Comparison of ENCODE assay signal across 13 cellular contexts in genomic region chr10:3102721-3103410, GRCh38. TPM values are rescaled to one million over a fixed set of nuclear protein-coding genes. Genes with fewer than 3 reads are reported as not detected.
DNase-seq lines count a peak whose midpoint lies in the region; ATAC-seq, FAIRE-seq and TF ChIP-seq lines count a peak whose summit lies in the region.
"Had no signal": no experiment of that assay in that cellular context is flagged by ENCODE, and none has a peak within 500 bp of the region (broad histone marks: within the 10 kb centered on the region; RNA-seq: fewer than 3 reads in every experiment).

No MANE protein-coding gene starts in this region.

- H3K4me3 Mint-ChIP-seq in CD8-positive, alpha-beta T cell: no peak overlapping the region

- POLR2A ChIA-PET in A549 (lab: Yijun Ruan, JAX): no interaction called here
- POLR2A ChIA-PET in CD8-positive, alpha-beta T cell (lab: Charles Lee): interaction anchor here (0.6 kb wide), 1 partner anchor 1059 kb away, joined by 3 read pairs; no protein-coding TSS in a partner anchor

- H3K9me3 Mint-ChIP-seq in CD8-positive, alpha-beta T cell: no peaks in the 10 kb centered on the region
- H3K9me3 Mint-ChIP-seq: naive B cell had no signal

- TF ChIP-seq POLR2A in A549 (IDR thresholded peaks at IDR 0.05; ENCODE audit: low read length): no peak

- peak overlapping the region; percentile 66 for H3K4me2 ChIP-seq in A549
- H3K4me2 ChIP-seq: BLaER1 had no signal

- WGBS in A549 (ENCODE audit: missing lambda C conversion rate): 37% methylated on average over 19 of the region's 19 CpGs

- CTCF ChIA-PET in A549 (lab: Yijun Ruan, JAX): interaction anchor here (1.0 to 3.4 kb wide), 5 partner anchors 10 to 57 kb away, joined by 3 to 20 read pairs (median 5); no protein-coding TSS in a partner anchor
- CTCF ChIA-PET in CD8-positive, alpha-beta T cell (lab: Charles Lee): no interaction called here

- H3K9me3 ChIP-seq in A549 (no peaks in the 10 kb centered on the region), lower lobe of right lung (no peaks in the 10 kb centered on the region)
- H3K9me3 ChIP-seq in CD8-positive, alpha-beta T cell (ENCODE audit: low read length): no peaks in the 10 kb centered on the region
- H3K9me3 ChIP-seq: BLaER1 had no signal

- TF ChIP-seq CTCF in A549 (IDR thresholded peaks at IDR 0.05) (no peak), lower lobe of right lung (IDR thresholded peaks at IDR 0.05) (no peak)
- no peak for TF ChIP-seq CTCF in CD8-positive, alpha-beta T cell (IDR thresholded peaks at IDR 0.05)

- H3K4me1 Mint-ChIP-seq in CD8-positive, alpha-beta T cell (ENCODE audit: low read depth): peaks cover 2% of the 10 kb centered on the region

- no peaks in the 10 kb centered on the region for H3K27me3 Mint-ChIP-seq in CD8-positive, alpha-beta T cell (ENCODE audit: low read depth)
- H3K27me3 Mint-ChIP-seq: naive B cell had no signal

- no peak overlapping the region for H3K4me3 ChIP-seq in A549
- no peak overlapping the region for H3K4me3 ChIP-seq in lower lobe of right lung
- H3K4me3 ChIP-seq in CD8-positive, alpha-beta T cell (ENCODE audit: low read depth, low read length): no peak overlapping the region
- H3K4me3 ChIP-seq: BLaER1, GM12878 had no signal

- no peak overlapping the region for H3K27ac Mint-ChIP-seq in CD8-positive, alpha-beta T cell

- peak; percentile 21 to 28; a peak in 1 of 5 replicates for TF ChIP-seq EP300 in A549 (IDR thresholded peaks at IDR 0.05)

- H3K27ac ChIP-seq in A549 (peak overlapping the region; percentile 86 to 92), cingulate gyrus (ENCODE audit: low read depth, low read length) (peak overlapping the region; percentile 49), lower lobe of right lung (peak overlapping the region; percentile 34)
- no peak overlapping the region for H3K27ac ChIP-seq in CD8-positive, alpha-beta T cell (ENCODE audit: low read depth, low read length)
- H3K27ac ChIP-seq: BLaER1, foreskin keratinocyte had no signal

- H3K4me1 ChIP-seq in A549 (peaks cover 82% of the 10 kb centered on the region), lower lobe of right lung (no peaks in the 10 kb centered on the region)
- no peaks in the 10 kb centered on the region for H3K4me1 ChIP-seq in CD8-positive, alpha-beta T cell (ENCODE audit: insufficient read depth, low read length)
- H3K4me1 ChIP-seq: BLaER1 had no signal

- peak in 1 of 2 experiments; percentile 2; a peak in 2 of 6 replicates for ATAC-seq in A549
- ATAC-seq in lower lobe of right lung: no peak
- ATAC-seq in CD8-positive, alpha-beta T cell: no peak
- ATAC-seq in GM18498 (IDR thresholded peaks at IDR 0.05; ENCODE audit: unreplicated experiment): no peak
- ATAC-seq: foreskin keratinocyte, GM12878 had no signal

- H3K27me3 ChIP-seq in lower lobe of right lung (ENCODE audit: low read depth): no peaks in the 10 kb centered on the region
- H3K27me3 ChIP-seq in CD8-positive, alpha-beta T cell (ENCODE audit: insufficient read depth, low read length): no peaks in the 10 kb centered on the region
- H3K27me3 ChIP-seq: BLaER1, foreskin keratinocyte had no signal

- DNase-seq in A549 (ENCODE audit: low read depth in 1 of 2, low spot score in 1 of 2) (peak in 1 of 2 experiments; percentile 82), NCI-H2029 (lab: John Stamatoyannopoulos, UW) (peak; percentile 87), lower lobe of right lung (no peak), SKM-1 (lab: John Stamatoyannopoulos, UW; ENCODE audit: unreplicated experiment) (no peak)
- no peak for DNase-seq in CD8-positive, alpha-beta T cell
- no peak for DNase-seq in stimulated activated CD4-positive, alpha-beta T cell treated with anti-CD3 and anti-CD28 coated beads, Interleukin-2, amount 100 ng/mL, for 48 hours
- DNase-seq: foreskin keratinocyte, naive B cell, NCI-H1930 had no signal

- TF ChIP-seq RAD21 in A549 (conservative IDR thresholded peaks at IDR 0.05 in 1 of 2, IDR thresholded peaks at IDR 0.05 in 1 of 2): no peak

- peaks cover 74% of the 10 kb centered on the region for H3K36me3 Mint-ChIP-seq in CD8-positive, alpha-beta T cell

- intact Hi-C loops in lower lobe of right lung (cut with DNase I): no loop called here
- intact Hi-C loops in CD8-positive, alpha-beta T cell (cut with DNase I, micrococcal nuclease): no loop called here

- peaks cover 11% of the 10 kb centered on the region for H3K36me3 ChIP-seq in lower lobe of right lung
- H3K36me3 ChIP-seq in CD8-positive, alpha-beta T cell (ENCODE audit: insufficient read depth, low read length): peaks cover 27% of the 10 kb centered on the region

- FAIRE-seq in A549 (lab: Jason Lieb, UNC): peak; percentile 32
- FAIRE-seq: GM12878 had no signal

TF ChIP-seq in A549, 52 proteins besides CTCF, POLR2A, EP300 and RAD21 (continues in another document):
- TF ChIP-seq TFCP2L1 (CRISPR knock-in tag; IDR thresholded peaks at IDR 0.05) (no peak; the same call in 1 of the 2 replicates), FOXS1 (CRISPR knock-in tag; IDR thresholded peaks at IDR 0.05) (0 out of 2 replicates have a peak, but pooled peaks have one; percentile 52), HES2 (IDR thresholded peaks at IDR 0.05) (no peak), RCOR1 (IDR thresholded peaks at IDR 0.05; ENCODE audit: low read depth, low read length) (no peak), JUNB (IDR thresholded peaks at IDR 0.05) (no peak), HOXA7 (CRISPR knock-in tag; IDR thresholded peaks at IDR 0.05) (no peak), ZC3H11A (IDR thresholded peaks at IDR 0.05) (no peak), ZNF302 (CRISPR knock-in tag; IDR thresholded peaks at IDR 0.05) (no peak), EHF (CRISPR knock-in tag; IDR thresholded peaks at IDR 0.05) (0 out of 2 replicates have a peak, but pooled peaks have one; percentile 17), RNF2 (IDR thresholded peaks at IDR 0.05; ENCODE audit: borderline replicate concordance, low read depth) (no peak), TP53 (CRISPR knock-in tag; IDR thresholded peaks at IDR 0.05) (no peak), MYC (IDR thresholded peaks at IDR 0.05; ENCODE audit: borderline replicate concordance, low read length) (no peak), NPAS2 (CRISPR knock-in tag; IDR thresholded peaks at IDR 0.05; ENCODE audit: borderline replicate concordance) (no peak), HMGXB4 (CRISPR knock-in tag; IDR thresholded peaks at IDR 0.05; ENCODE audit: borderline replicate concordance) (no peak), CBX8 (IDR thresholded peaks at IDR 0.05) (no peak), CEBPB (IDR thresholded peaks at IDR 0.05) (no peak), HOXB13 (CRISPR knock-in tag; IDR thresholded peaks at IDR 0.05; ENCODE audit: low read depth) (peak; percentile 78; the same call in 1 of the 2 replicates), JUN (IDR thresholded peaks at IDR 0.05) (0 out of 5 replicates have a peak, but pooled peaks of 1 of the 2 experiments have one; percentile 23), HOXB5 (CRISPR knock-in tag; IDR thresholded peaks at IDR 0.05) (peak; percentile 56; the same call in 1 of the 2 replicates), CHD4 (IDR thresholded peaks at IDR 0.05; ENCODE audit: borderline replicate concordance) (no peak), MAZ (IDR thresholded peaks at IDR 0.05; ENCODE audit: borderline replicate concordance, low read depth, low read length) (no peak)
- TF ChIP-seq, protein P1, sequence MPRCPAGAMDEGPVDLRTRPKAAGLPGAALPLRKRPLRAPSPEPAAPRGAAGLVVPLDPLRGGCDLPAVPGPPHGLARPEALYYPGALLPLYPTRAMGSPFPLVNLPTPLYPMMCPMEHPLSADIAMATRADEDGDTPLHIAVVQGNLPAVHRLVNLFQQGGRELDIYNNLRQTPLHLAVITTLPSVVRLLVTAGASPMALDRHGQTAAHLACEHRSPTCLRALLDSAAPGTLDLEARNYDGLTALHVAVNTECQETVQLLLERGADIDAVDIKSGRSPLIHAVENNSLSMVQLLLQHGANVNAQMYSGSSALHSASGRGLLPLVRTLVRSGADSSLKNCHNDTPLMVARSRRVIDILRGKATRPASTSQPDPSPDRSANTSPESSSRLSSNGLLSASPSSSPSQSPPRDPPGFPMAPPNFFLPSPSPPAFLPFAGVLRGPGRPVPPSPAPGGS (IDR thresholded peaks at IDR 0.05): no peak
- TF ChIP-seq, protein P2, sequence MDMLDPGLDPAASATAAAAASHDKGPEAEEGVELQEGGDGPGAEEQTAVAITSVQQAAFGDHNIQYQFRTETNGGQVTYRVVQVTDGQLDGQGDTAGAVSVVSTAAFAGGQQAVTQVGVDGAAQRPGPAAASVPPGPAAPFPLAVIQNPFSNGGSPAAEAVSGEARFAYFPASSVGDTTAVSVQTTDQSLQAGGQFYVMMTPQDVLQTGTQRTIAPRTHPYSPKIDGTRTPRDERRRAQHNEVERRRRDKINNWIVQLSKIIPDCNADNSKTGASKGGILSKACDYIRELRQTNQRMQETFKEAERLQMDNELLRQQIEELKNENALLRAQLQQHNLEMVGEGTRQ (IDR thresholded peaks at IDR 0.05): no peak

RNA-seq across cellular contexts. Expression of gene PFKP, which starts 35.5 kb away (rescaled TPM):
- polyA plus RNA-seq in A549 (2011; rRNA removed): 164 and 166 TPM in 2 replicates
- polyA plus RNA-seq in A549 (2012; cell fraction: cytosol; rRNA removed): 360 and 395 TPM in 2 replicates
- polyA plus RNA-seq in A549 (2012; cell fraction: nucleus; rRNA removed): 741 and 798 TPM in 2 replicates
- 273 to 329 TPM (median 279 TPM) in 3 replicates for polyA plus RNA-seq in A549 (2017; fragmentation: RNase III; extraction: RNeasy Plus Mini Kit Qiagen cat#74134 plus additional on column Dnase treatment)
- 130 and 164 TPM in 2 replicates for polyA minus RNA-seq in A549 (2011; rRNA and poly(A)+ RNA removed)
- 23.5 TPM for total RNA-seq in lower lobe of right lung
- 10 to 100 TPM; 35.9 to 36.5 TPM for total RNA-seq in CD8-positive, alpha-beta T cell
